ENCODE assay signal across 10 cellular contexts in the genomic region with DNA sequence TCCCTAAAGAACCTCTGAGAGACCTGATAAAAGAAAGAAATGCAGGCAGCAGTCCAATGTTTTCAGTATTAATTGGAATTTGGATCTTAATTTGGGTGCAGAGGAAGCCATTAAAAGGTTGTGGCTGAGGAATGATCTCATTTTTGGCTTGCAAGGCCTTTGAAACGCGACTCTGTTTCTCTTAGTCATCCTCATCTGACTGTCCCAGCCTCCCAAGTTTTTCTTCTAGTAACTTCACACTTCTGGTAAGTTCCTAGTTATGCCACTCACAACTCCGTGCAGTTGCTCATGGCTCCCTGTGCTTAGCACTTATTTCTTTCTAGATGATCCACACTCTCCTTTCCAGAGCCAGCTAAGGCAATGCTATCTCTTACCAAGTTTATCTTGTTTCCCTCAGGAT.
DNase-seq lines count a peak whose midpoint lies in the region; ATAC-seq, FAIRE-seq and TF ChIP-seq lines count a peak whose summit lies in the region.
"Had no signal": no experiment of that assay in that cellular context is flagged by ENCODE, and none has a peak within 500 bp of the region (broad histone marks: within the 10 kb centered on the region; RNA-seq: fewer than 3 reads in every experiment).

No MANE protein-coding gene starts in this region.

- H3K79me2 ChIP-seq in endothelial cell of umbilical vein (ENCODE audit: control insufficient read depth, insufficient read depth, low read length): no peaks in the 10 kb centered on the region

- no peak for ATAC-seq in HG02938 (IDR thresholded peaks at IDR 0.05; ENCODE audit: unreplicated experiment)
- no peak for ATAC-seq in HG03280 (IDR thresholded peaks at IDR 0.05; ENCODE audit: unreplicated experiment)

- BruUV-seq in endothelial cell of umbilical vein (replicated peaks; lab: Mats Ljungman, UMichigan): no TSS peak

- no peaks in the 10 kb centered on the region for H4K20me1 ChIP-seq in endothelial cell of umbilical vein (replicated peaks; ENCODE audit: control insufficient read depth, extremely low read depth, insufficient read depth, low read length)

- FAIRE-seq in endothelial cell of umbilical vein (lab: Jason Lieb, UNC): peak; percentile 40

- POLR2A ChIA-PET in endothelial cell of umbilical vein (lab: Charles Lee): no interaction called here

- no peak overlapping the region for H3K4me2 ChIP-seq in endothelial cell of umbilical vein (ENCODE audit: insufficient read depth, low read length)

- DNase-seq in AG20443 (ENCODE audit: low spot score) (peak; percentile 76), M059J (ENCODE audit: low read depth) (peak; percentile 79), endothelial cell of umbilical vein (ENCODE audit: low read depth, low spot score) (peak; percentile 56), NCI-H187 (lab: John Stamatoyannopoulos, UW) (no peak), ureter (ENCODE audit: low spot score) (no peak)
- DNase-seq: NCI-H2171 treated with DMSO at 0.1 percent for 48 hours had no signal

- no peak overlapping the region for H3K9ac ChIP-seq in endothelial cell of umbilical vein (replicated peaks; ENCODE audit: extremely low read depth, insufficient read depth, low read length)

- dilution Hi-C loops in endothelial cell of umbilical vein (cut with MboI; ENCODE audit: extremely low pct_ligation_motif_present, low sequenced_read_pairs): no loop called here

- H3K27ac Mint-ChIP-seq in nephron: peak overlapping the region in 2 of 3 experiments; percentile 67 to 70

- peaks cover 7% of the 10 kb centered on the region for H3K4me1 ChIP-seq in endothelial cell of umbilical vein (ENCODE audit: control insufficient read depth, extremely low read depth, insufficient read depth, low read length)
- H3K4me1 ChIP-seq: HAP-1 had no signal

- H3K27ac ChIP-seq in endothelial cell of umbilical vein (ENCODE audit: insufficient read depth, low read depth, low read length): no peak overlapping the region

- intact Hi-C loops in endothelial cell of umbilical vein (cut with micrococcal nuclease): no loop called here

- TF ChIP-seq POLR2A in endothelial cell of umbilical vein (IDR thresholded peaks at IDR 0.05; ENCODE audit: low read depth, low read length): no peak

- no peak for TF ChIP-seq CTCF in endothelial cell of umbilical vein (IDR thresholded peaks at IDR 0.05; ENCODE audit: extremely low read depth in 1 of 2, insufficient read depth in 1 of 2, low read depth in 1 of 2, low read length in 2 of 2)
- TF ChIP-seq CTCF in nephron (IDR thresholded peaks at IDR 0.05; ENCODE audit: unreplicated experiment in 3 of 3): no peak

- H3K4me3 Mint-ChIP-seq in nephron: no peak overlapping the region

- no peaks in the 10 kb centered on the region for H3K36me3 Mint-ChIP-seq in nephron (ENCODE audit: low read depth)

- no peak overlapping the region for H3K4me3 ChIP-seq in endothelial cell of umbilical vein (replicated peaks in 1 of 3; ENCODE audit: insufficient read depth in 1 of 3, low read depth in 1 of 3, low read length in 3 of 3)
- H3K4me3 ChIP-seq: HAP-1 had no signal

- H3K36me3 ChIP-seq in endothelial cell of umbilical vein (ENCODE audit: control insufficient read depth in 2 of 2, extremely low read depth in 1 of 2, insufficient read depth in 2 of 2, low read length in 2 of 2): no peaks in the 10 kb centered on the region
- H3K36me3 ChIP-seq: HAP-1 had no signal

- no peaks in the 10 kb centered on the region for H3K27me3 ChIP-seq in endothelial cell of umbilical vein (ENCODE audit: control insufficient read depth in 2 of 2, insufficient read depth in 2 of 2, low read length in 2 of 2)

- CTCF ChIA-PET in endothelial cell of umbilical vein (lab: Charles Lee): interaction anchor here (0.9 to 2.8 kb wide), 2 partner anchors 13 to 25 kb away, joined by 3 to 25 read pairs; no protein-coding TSS in a partner anchor

- H3K27me3 Mint-ChIP-seq in nephron (ENCODE audit: low read depth): peaks cover 9% of the 10 kb centered on the region

- no peaks in the 10 kb centered on the region for H3K9me1 ChIP-seq in endothelial cell of umbilical vein (replicated peaks; ENCODE audit: control insufficient read depth, extremely low read depth, insufficient read depth, low read length)

- H3K9me3 ChIP-seq in endothelial cell of umbilical vein (replicated peaks; ENCODE audit: control insufficient read depth, insufficient read depth, low read length): no peaks in the 10 kb centered on the region
- H3K9me3 ChIP-seq: HAP-1 had no signal

- no peak overlapping the region for H2AFZ ChIP-seq in endothelial cell of umbilical vein (ENCODE audit: low read depth, low read length)

- peaks cover 28% of the 10 kb centered on the region for H3K4me1 Mint-ChIP-seq in nephron

- H3K9me3 Mint-ChIP-seq in nephron: no peaks in the 10 kb centered on the region

TF ChIP-seq in endothelial cell of umbilical vein, 7 proteins besides CTCF, POLR2A, EP300 and RAD21:
- TF ChIP-seq MYC (IDR thresholded peaks at IDR 0.05; ENCODE audit: low read depth, low read length) (no peak), JUN (IDR thresholded peaks at IDR 0.05; ENCODE audit: borderline replicate concordance, insufficient read depth, insufficient read length, low read depth) (no peak), FOS (IDR thresholded peaks at IDR 0.05; ENCODE audit: borderline replicate concordance, insufficient read depth, low read length) (no peak), GATA2 (IDR thresholded peaks at IDR 0.05; ENCODE audit: insufficient read depth, insufficient read length, low read depth, low read length) (no peak), EZH2 (IDR thresholded peaks at IDR 0.05; ENCODE audit: borderline replicate concordance, low read depth, low read length, severe bottlenecking) (no peak), POLR2AphosphoS5 (IDR thresholded peaks at IDR 0.05; ENCODE audit: insufficient read depth, low read depth, low read length) (no peak)
- TF ChIP-seq, protein P1, sequence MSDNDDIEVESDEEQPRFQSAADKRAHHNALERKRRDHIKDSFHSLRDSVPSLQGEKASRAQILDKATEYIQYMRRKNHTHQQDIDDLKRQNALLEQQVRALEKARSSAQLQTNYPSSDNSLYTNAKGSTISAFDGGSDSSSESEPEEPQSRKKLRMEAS (IDR thresholded peaks at IDR 0.05; ENCODE audit: insufficient read depth, insufficient read length): no peak

Comparison
In these comparisons a context has a peak if more than half of its experiments do, and no peak if none do; other contexts are left out.
1. DNase-seq: peak in AG20443 (single experiment), M059J (single experiment) and endothelial cell of umbilical vein (single experiment); none in NCI-H187 (0 of 2) and ureter (single experiment).